Comparison of ENCODE assay signal across 8 cellular contexts in genomic region chr7:131108212-131108980, GRCh38.
DNase-seq lines count a peak whose midpoint lies in the region; FAIRE-seq and TF ChIP-seq lines count a peak whose summit lies in the region.

No MANE protein-coding gene starts in this region.

- in situ Hi-C loops in KBM-7 (cut with MboI; ENCODE audit: low pct_unique_long_range_greater_than_20kb, low sequenced_read_pairs) = no loop called here

- intact Hi-C loops in adrenal gland (cut with DNase I) = loop anchor here in 1 of 2 donors (10.0 kb wide), 1 partner anchor 196 kb away; no protein-coding TSS in a partner anchor

- H3K27me3 ChIP-seq in HUES6 (ENCODE audit: control insufficient read depth, insufficient read depth, low read length) = peaks cover 29% of the 10 kb centered on the region
- H3K27me3 ChIP-seq in adrenal gland = no peaks in the 10 kb centered on the region
- no peaks in the 10 kb centered on the region for H3K27me3 ChIP-seq in small intestine (ENCODE audit: control insufficient read depth in 2 of 2, insufficient read depth in 2 of 2, low read length in 2 of 2)

- WGBS in adrenal gland, 4 donors = 6 to 9% (median 7%) methylated on average over 17 to 31 of the region's 31 CpGs
- WGBS in small intestine, 3 donors = 7 to 9% (median 8%) methylated on average over 31 of the region's 31 CpGs

- DNase-seq in adrenal gland = no peak
- peak; percentile 55 for DNase-seq in small intestine
- DNase-seq in KBM-7 = no peak
- no peak for DNase-seq in NCI-H446 (lab: John Stamatoyannopoulos, UW)
- no peak for DNase-seq in foreskin melanocyte

- H3K4me1 ChIP-seq in HUES6 (ENCODE audit: control insufficient read depth, insufficient read depth, low read length) (peaks cover 37% of the 10 kb centered on the region), adrenal gland (replicated peaks in 1 of 2) (peaks cover 31 to 49% of the 10 kb centered on the region in 2 donors), small intestine (ENCODE audit: control insufficient read depth in 2 of 2, insufficient read depth in 1 of 2, low read depth in 1 of 2, low read length in 1 of 2) (peaks cover 0 to 2% of the 10 kb centered on the region in 2 donors)

- H3K9me3 ChIP-seq in HUES6 (ENCODE audit: control insufficient read depth, insufficient read depth, low read depth, low read length) = no peaks in the 10 kb centered on the region
- H3K9me3 ChIP-seq in adrenal gland (replicated peaks in 1 of 3) = no peaks in the 10 kb centered on the region
- no peaks in the 10 kb centered on the region for H3K9me3 ChIP-seq in small intestine (ENCODE audit: control insufficient read depth, low read depth)

- H3K4me3 ChIP-seq in GM08714 (ENCODE audit: low read length) (peak overlapping the region; percentile 70), HUES6 (ENCODE audit: low read depth, low read length) (peak overlapping the region; percentile 73), adrenal gland (peak overlapping the region; percentile 43 to 100 (median 65)), iPS-11a (ENCODE audit: low read depth, low read length) (peak overlapping the region; percentile 82), small intestine (ENCODE audit: low read depth in 1 of 2, low read length in 2 of 2) (peak overlapping the region; percentile 67 to 99)

- peak in 1 of 2 donors; percentile 50 for TF ChIP-seq POLR2A in adrenal gland (IDR thresholded peaks at IDR 0.05)

- no peak for TF ChIP-seq CTCF in adrenal gland (IDR thresholded peaks at IDR 0.05)

- FAIRE-seq in small intestine (lab: Jason Lieb, UNC) = no peak

- H3K36me3 ChIP-seq in HUES6 (ENCODE audit: control insufficient read depth, insufficient read depth, low read length) (no peaks in the 10 kb centered on the region), adrenal gland (replicated peaks in 1 of 2) (no peaks in the 10 kb centered on the region), small intestine (ENCODE audit: control insufficient read depth in 2 of 2, insufficient read depth in 2 of 2, low read length in 2 of 2) (no peaks in the 10 kb centered on the region)

- peak overlapping the region; percentile 70 for H3K9ac ChIP-seq in HUES6 (ENCODE audit: low read length)

- H3K27ac ChIP-seq in HUES6 (ENCODE audit: low read depth, low read length) (no peak overlapping the region), adrenal gland (peak overlapping the region; percentile 94 to 99 (median 97)), small intestine (ENCODE audit: low read depth in 1 of 2, low read length in 1 of 2) (peak overlapping the region; percentile 43 to 100)
